Comparison of ENCODE assay signal across 19 cellular contexts in genomic region chr7:138916731-138917130, GRCh38.
"Had no signal": no experiment of that assay in that cellular context is flagged by ENCODE, and none has a peak within 500 bp of the region (broad histone marks: within the 10 kb centered on the region; RNA-seq: fewer than 3 reads in every experiment).

No MANE protein-coding gene starts in this region.

- H3K9me3 ChIP-seq: Peyer's patch had no signal

- DNase-seq: KBM-7, MV-4-11, NCI-H1048, NCI-H1105 treated with DMSO at 0.1 percent for 48 hours, NCI-H1417 treated with DMSO at 0.1 percent for 48 hours, NCI-H146, NCI-H1694 treated with DMSO at 0.1 percent for 48 hours, NCI-H1930, NCI-H2081, NCI-H2107, NCI-H2227 treated with DMSO at 0.1 percent for 48 hours, NCI-H524, NCI-H526 treated with DMSO at 0.1 percent for 48 hours, NCI-H774, Peyer's patch, SHP77 treated with DMSO at 0.1 percent for 48 hours, SJCRH30 had no signal

- H3K27me3 ChIP-seq: Peyer's patch, SJCRH30 had no signal

- H3K4me1 ChIP-seq: Peyer's patch, SJCRH30 had no signal

- H3K36me3 ChIP-seq: Peyer's patch had no signal

- H3K4me3 ChIP-seq: Peyer's patch, SJCRH30 had no signal

- ATAC-seq: Right ventricle myocardium inferior, SK-N-SH treated with all-trans-retinoic acid at 6 μM for 48 hours had no signal

- H3K27ac ChIP-seq: Peyer's patch, SJCRH30 had no signal
